ENCODE assay signal across 1 cellular context in the genomic region with DNA sequence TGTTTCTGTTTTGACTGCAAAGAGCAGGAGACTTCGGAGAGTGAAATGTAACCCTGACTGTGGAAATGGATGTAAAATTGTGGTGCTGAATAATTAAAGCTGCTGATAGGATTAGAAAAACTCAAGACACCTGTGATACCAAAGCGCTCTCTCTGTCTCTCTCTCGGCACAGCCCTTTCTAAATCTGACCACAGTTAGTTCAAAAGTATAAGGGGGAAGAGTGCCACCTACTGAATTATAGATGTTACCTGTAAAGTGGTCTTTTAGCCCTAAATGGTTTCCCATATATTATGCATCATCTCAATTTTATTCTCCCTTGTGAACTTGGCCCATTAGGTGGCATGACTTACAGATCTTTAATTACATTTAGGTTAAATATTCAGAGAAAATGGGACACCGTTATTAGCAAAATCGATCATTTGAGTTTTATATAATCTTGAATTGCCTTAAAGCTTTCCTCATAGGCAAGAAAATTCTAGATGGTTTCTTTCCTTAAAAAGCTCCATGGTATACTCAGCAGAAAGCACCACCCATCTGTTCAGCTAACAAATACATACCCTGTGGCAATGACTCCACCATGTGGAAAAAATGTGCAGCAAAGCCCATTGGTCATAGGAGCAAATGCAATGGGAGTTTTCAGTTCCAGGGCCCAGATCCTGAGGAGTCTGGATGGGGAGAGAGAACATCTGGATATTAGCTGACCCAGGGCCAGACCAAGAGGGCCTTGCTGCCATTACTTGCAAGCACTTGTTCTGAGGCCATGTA.
TF ChIP-seq lines count a peak whose summit lies in the region.

No MANE protein-coding gene starts in this region.

TF ChIP-seq in K562, 482 proteins besides CTCF, POLR2A, EP300 and RAD21 (continued from another document):
- TF ChIP-seq, protein P1, sequence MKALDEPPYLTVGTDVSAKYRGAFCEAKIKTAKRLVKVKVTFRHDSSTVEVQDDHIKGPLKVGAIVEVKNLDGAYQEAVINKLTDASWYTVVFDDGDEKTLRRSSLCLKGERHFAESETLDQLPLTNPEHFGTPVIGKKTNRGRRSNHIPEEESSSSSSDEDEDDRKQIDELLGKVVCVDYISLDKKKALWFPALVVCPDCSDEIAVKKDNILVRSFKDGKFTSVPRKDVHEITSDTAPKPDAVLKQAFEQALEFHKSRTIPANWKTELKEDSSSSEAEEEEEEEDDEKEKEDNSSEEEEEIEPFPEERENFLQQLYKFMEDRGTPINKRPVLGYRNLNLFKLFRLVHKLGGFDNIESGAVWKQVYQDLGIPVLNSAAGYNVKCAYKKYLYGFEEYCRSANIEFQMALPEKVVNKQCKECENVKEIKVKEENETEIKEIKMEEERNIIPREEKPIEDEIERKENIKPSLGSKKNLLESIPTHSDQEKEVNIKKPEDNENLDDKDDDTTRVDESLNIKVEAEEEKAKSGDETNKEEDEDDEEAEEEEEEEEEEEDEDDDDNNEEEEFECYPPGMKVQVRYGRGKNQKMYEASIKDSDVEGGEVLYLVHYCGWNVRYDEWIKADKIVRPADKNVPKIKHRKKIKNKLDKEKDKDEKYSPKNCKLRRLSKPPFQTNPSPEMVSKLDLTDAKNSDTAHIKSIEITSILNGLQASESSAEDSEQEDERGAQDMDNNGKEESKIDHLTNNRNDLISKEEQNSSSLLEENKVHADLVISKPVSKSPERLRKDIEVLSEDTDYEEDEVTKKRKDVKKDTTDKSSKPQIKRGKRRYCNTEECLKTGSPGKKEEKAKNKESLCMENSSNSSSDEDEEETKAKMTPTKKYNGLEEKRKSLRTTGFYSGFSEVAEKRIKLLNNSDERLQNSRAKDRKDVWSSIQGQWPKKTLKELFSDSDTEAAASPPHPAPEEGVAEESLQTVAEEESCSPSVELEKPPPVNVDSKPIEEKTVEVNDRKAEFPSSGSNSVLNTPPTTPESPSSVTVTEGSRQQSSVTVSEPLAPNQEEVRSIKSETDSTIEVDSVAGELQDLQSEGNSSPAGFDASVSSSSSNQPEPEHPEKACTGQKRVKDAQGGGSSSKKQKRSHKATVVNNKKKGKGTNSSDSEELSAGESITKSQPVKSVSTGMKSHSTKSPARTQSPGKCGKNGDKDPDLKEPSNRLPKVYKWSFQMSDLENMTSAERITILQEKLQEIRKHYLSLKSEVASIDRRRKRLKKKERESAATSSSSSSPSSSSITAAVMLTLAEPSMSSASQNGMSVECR (CRISPR knock-in tag; IDR thresholded peaks at IDR 0.05) = no peak
- no peak for TF ChIP-seq GATAD2A (IDR thresholded peaks at IDR 0.05)
- no peak for TF ChIP-seq YBX1 (IDR thresholded peaks at IDR 0.05)
- TF ChIP-seq, protein P2, sequence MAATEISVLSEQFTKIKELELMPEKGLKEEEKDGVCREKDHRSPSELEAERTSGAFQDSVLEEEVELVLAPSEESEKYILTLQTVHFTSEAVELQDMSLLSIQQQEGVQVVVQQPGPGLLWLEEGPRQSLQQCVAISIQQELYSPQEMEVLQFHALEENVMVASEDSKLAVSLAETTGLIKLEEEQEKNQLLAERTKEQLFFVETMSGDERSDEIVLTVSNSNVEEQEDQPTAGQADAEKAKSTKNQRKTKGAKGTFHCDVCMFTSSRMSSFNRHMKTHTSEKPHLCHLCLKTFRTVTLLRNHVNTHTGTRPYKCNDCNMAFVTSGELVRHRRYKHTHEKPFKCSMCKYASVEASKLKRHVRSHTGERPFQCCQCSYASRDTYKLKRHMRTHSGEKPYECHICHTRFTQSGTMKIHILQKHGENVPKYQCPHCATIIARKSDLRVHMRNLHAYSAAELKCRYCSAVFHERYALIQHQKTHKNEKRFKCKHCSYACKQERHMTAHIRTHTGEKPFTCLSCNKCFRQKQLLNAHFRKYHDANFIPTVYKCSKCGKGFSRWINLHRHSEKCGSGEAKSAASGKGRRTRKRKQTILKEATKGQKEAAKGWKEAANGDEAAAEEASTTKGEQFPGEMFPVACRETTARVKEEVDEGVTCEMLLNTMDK (IDR thresholded peaks at IDR 0.05; ENCODE audit: borderline replicate concordance, insufficient read depth, low read depth, low read length, poor library complexity, severe bottlenecking) = peak; percentile 39
- TF ChIP-seq KDM1A (IDR thresholded peaks at IDR 0.05) = no peak
- peak; percentile 28; the same call in 1 of the 2 replicates for TF ChIP-seq POLR2G (IDR thresholded peaks at IDR 0.05; ENCODE audit: low read depth, low read length)
- TF ChIP-seq, protein P3, sequence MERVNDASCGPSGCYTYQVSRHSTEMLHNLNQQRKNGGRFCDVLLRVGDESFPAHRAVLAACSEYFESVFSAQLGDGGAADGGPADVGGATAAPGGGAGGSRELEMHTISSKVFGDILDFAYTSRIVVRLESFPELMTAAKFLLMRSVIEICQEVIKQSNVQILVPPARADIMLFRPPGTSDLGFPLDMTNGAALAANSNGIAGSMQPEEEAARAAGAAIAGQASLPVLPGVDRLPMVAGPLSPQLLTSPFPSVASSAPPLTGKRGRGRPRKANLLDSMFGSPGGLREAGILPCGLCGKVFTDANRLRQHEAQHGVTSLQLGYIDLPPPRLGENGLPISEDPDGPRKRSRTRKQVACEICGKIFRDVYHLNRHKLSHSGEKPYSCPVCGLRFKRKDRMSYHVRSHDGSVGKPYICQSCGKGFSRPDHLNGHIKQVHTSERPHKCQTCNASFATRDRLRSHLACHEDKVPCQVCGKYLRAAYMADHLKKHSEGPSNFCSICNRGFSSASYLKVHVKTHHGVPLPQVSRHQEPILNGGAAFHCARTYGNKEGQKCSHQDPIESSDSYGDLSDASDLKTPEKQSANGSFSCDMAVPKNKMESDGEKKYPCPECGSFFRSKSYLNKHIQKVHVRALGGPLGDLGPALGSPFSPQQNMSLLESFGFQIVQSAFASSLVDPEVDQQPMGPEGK (CRISPR knock-in tag; IDR thresholded peaks at IDR 0.05; ENCODE audit: borderline replicate concordance) = no peak
- TF ChIP-seq TEAD1 (CRISPR knock-in tag; IDR thresholded peaks at IDR 0.05) = peak; percentile 72 to 92; a peak in 3 of 4 replicates
- TF ChIP-seq, protein P4, sequence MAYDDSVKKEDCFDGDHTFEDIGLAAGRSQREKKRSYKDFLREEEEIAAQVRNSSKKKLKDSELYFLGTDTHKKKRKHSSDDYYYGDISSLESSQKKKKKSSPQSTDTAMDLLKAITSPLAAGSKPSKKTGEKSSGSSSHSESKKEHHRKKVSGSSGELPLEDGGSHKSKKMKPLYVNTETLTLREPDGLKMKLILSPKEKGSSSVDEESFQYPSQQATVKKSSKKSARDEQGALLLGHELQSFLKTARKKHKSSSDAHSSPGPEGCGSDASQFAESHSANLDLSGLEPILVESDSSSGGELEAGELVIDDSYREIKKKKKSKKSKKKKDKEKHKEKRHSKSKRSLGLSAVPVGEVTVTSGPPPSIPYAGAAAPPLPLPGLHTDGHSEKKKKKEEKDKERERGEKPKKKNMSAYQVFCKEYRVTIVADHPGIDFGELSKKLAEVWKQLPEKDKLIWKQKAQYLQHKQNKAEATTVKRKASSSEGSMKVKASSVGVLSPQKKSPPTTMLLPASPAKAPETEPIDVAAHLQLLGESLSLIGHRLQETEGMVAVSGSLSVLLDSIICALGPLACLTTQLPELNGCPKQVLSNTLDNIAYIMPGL (CRISPR knock-in tag; IDR thresholded peaks at IDR 0.05) = no peak
- TF ChIP-seq, protein P5, sequence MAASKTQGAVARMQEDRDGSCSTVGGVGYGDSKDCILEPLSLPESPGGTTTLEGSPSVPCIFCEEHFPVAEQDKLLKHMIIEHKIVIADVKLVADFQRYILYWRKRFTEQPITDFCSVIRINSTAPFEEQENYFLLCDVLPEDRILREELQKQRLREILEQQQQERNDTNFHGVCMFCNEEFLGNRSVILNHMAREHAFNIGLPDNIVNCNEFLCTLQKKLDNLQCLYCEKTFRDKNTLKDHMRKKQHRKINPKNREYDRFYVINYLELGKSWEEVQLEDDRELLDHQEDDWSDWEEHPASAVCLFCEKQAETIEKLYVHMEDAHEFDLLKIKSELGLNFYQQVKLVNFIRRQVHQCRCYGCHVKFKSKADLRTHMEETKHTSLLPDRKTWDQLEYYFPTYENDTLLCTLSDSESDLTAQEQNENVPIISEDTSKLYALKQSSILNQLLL (CRISPR knock-in tag; IDR thresholded peaks at IDR 0.05; ENCODE audit: borderline replicate concordance) = no peak
- no peak for TF ChIP-seq SRSF1 (IDR thresholded peaks at IDR 0.05; ENCODE audit: low read depth, low read length)
- TF ChIP-seq TEAD4 (IDR thresholded peaks at IDR 0.05; ENCODE audit: low read length) = peak; percentile 75
- no peak for TF ChIP-seq TEAD4 (CRISPR knock-in tag; IDR thresholded peaks at IDR 0.05; ENCODE audit: borderline replicate concordance)
- no peak for TF ChIP-seq SMARCA5 (IDR thresholded peaks at IDR 0.05)
- no peak for TF ChIP-seq CBX2 (IDR thresholded peaks at IDR 0.05; ENCODE audit: insufficient read depth, low read length, poor library complexity, severe bottlenecking)
- no peak for TF ChIP-seq POU5F1 (IDR thresholded peaks at IDR 0.05; ENCODE audit: borderline replicate concordance, low read depth, low read length, partially characterized antibody)
- TF ChIP-seq, protein P6, sequence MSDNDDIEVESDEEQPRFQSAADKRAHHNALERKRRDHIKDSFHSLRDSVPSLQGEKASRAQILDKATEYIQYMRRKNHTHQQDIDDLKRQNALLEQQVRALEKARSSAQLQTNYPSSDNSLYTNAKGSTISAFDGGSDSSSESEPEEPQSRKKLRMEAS (CRISPR knock-in tag; IDR thresholded peaks at IDR 0.05) = no peak
- 0 out of 2 replicates have a peak, but pooled peaks have one; percentile 25 for TF ChIP-seq POLR2AphosphoS2 (IDR thresholded peaks at IDR 0.05; ENCODE audit: low read length)
- peak; percentile 39; the same call in 1 of the 2 replicates for TF ChIP-seq SUPT5H (IDR thresholded peaks at IDR 0.05)
- TF ChIP-seq BRD4 (IDR thresholded peaks at IDR 0.05) = no peak
